16 cellular contexts compared by ENCODE assay signal in the genomic region with DNA sequence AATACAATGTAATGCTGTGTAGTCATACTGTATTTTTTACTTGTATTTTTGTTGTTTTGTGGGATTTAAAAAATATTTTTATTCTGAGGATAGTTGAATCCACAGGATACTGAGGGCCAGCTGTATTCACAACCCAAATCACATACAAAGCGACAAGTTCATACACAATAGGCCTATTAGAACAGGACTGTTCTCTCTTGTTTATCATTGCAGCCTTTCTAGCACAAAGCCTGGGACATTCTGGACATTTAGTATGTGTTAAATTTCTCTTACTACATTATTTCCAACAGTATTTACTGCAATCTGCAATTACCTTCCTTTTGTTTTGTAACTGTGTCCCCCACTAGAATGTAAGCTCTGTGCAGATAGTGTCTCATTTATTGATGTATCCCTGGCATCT.
DNase-seq lines count a peak whose midpoint lies in the region; ATAC-seq, FAIRE-seq and TF ChIP-seq lines count a peak whose summit lies in the region.
"Had no signal": no experiment of that assay in that cellular context is flagged by ENCODE, and none has a peak within 500 bp of the region (broad histone marks: within the 10 kb centered on the region; RNA-seq: fewer than 3 reads in every experiment).

No MANE protein-coding gene starts in this region.

- H3K27me3 Mint-ChIP-seq in GM23338 (ENCODE audit: insufficient read depth, low read depth, poor library complexity) (peaks cover 8% of the 10 kb centered on the region), mesothelial cell of epicardium (ENCODE audit: low read depth) (no peaks in the 10 kb centered on the region)

- SMC1A ChIA-PET in GM12878 (lab: Charles Lee; ENCODE audit: uncharacterized antibody, unreplicated experiment): interaction anchor here (0.8 to 1.5 kb wide), 10 partner anchors 52 to 834 kb away, joined by 3 to 4 read pairs (median 4); partner anchors contain the start of gene RTCA

- H3K27ac ChIP-seq in A673 (ENCODE audit: low read depth, low read length, poor library complexity, severe bottlenecking) (peak overlapping the region; percentile 12), GM23338 (ENCODE audit: low read depth) (no peak overlapping the region), GM12878 (ENCODE audit: control insufficient read depth, insufficient read depth) (no peak overlapping the region), lower lobe of right lung (no peak overlapping the region)
- H3K27ac ChIP-seq: skin epidermis had no signal

- H2AFZ ChIP-seq in GM23338 (no peak overlapping the region), GM12878 (ENCODE audit: control insufficient read depth, low read depth, low read length) (no peak overlapping the region)

- H3K27ac Mint-ChIP-seq in GM23338 (no peak overlapping the region), mesothelial cell of epicardium (peak overlapping the region; percentile 76)

- POLR2A ChIA-PET in A673 (lab: Charles Lee; ENCODE audit: low non-redundant PET) (no interaction called here), GM12878 (lab: Charles Lee) (interaction anchor here (1.0 kb wide), 1 partner anchor 13 kb away, joined by 5 read pairs; no protein-coding TSS in a partner anchor)

- no peak overlapping the region for H3K9ac ChIP-seq in GM12878 (ENCODE audit: control insufficient read depth, insufficient read depth, low read length)

- H3K36me3 Mint-ChIP-seq in GM23338 (ENCODE audit: low read depth) (peaks cover 8% of the 10 kb centered on the region), mesothelial cell of epicardium (no peaks in the 10 kb centered on the region)

- no TSS peak for BruUV-seq in A673 (replicated peaks; lab: Mats Ljungman, UMichigan)
- no TSS peak for BruUV-seq in GM12878 (replicated peaks; lab: Mats Ljungman, UMichigan)

- no peaks in the 10 kb centered on the region for H3F3A ChIP-seq in GM23338 (replicated peaks; ENCODE audit: low read depth)

- H3K4me3 ChIP-seq in A673 (ENCODE audit: low read depth, low read length, poor library complexity, severe bottlenecking) (no peak overlapping the region), GM23338 (no peak overlapping the region), GM12878 (peak overlapping the region; percentile 55; the same call in 1 of the 2 replicates), lower lobe of right lung (no peak overlapping the region)
- H3K4me3 ChIP-seq: skin epidermis had no signal

- H3K9me3 ChIP-seq in A673 (ENCODE audit: low read depth, low read length, poor library complexity, severe bottlenecking) (no peaks in the 10 kb centered on the region), GM12878 (replicated peaks; ENCODE audit: control insufficient read depth, insufficient read depth, low read length) (no peaks in the 10 kb centered on the region; the same call in 2 of the 3 replicates), lower lobe of right lung (no peaks in the 10 kb centered on the region)

- no peak for TF ChIP-seq POLR2A in GM12878 (IDR thresholded peaks at IDR 0.05; ENCODE audit: low read depth, low read length)

- H3K4me2 ChIP-seq in GM23338 (no peak overlapping the region), GM12878 (ENCODE audit: control insufficient read depth, insufficient read depth) (peak overlapping the region; percentile 99; the same call in 1 of the 2 replicates)

- in situ Hi-C loops in GM12878 (cut with MboI) (loop anchor here (5.0 kb wide), 1 partner anchor 228 kb away; no protein-coding TSS in a partner anchor), GM13976 (cut with MboI; ENCODE audit: low sequenced_read_pairs, unreplicated experiment) (loop anchor here (25.0 kb wide), 1 partner anchor 852 kb away; the partner anchor contains the start of genes EXTL2 and SLC30A7)

- H3K4me1 ChIP-seq in A673 (ENCODE audit: insufficient read depth, low read length, poor library complexity, severe bottlenecking) (peaks cover 11% of the 10 kb centered on the region), GM23338 (ENCODE audit: insufficient read depth) (peaks cover 12% of the 10 kb centered on the region), GM12878 (ENCODE audit: control insufficient read depth, insufficient read depth, low read length) (peaks cover 4% of the 10 kb centered on the region; the same call in 1 of the 2 replicates), lower lobe of right lung (peaks cover 26% of the 10 kb centered on the region)

- no peaks in the 10 kb centered on the region for H3K27me3 ChIP-seq in A673 (replicated peaks; ENCODE audit: insufficient read depth, low read depth, low read length, poor library complexity)
- no peaks in the 10 kb centered on the region for H3K27me3 ChIP-seq in GM23338 (ENCODE audit: insufficient read depth)
- no peaks in the 10 kb centered on the region for H3K27me3 ChIP-seq in GM12878 (replicated peaks in 1 of 2; ENCODE audit: control insufficient read depth in 2 of 2, insufficient read depth in 2 of 2, low read length in 1 of 2)
- no peaks in the 10 kb centered on the region for H3K27me3 ChIP-seq in lower lobe of right lung (ENCODE audit: low read depth)

- H3K9me3 Mint-ChIP-seq in GM23338 (no peaks in the 10 kb centered on the region), mesothelial cell of epicardium (no peaks in the 10 kb centered on the region)

- 95% methylated on average over 1 of the region's 1 CpG for WGBS in GM12878 (ENCODE audit: insufficient coverage, insufficient replicate concordance, low lambda C conversion rate, missing lambda C conversion rate)

- H3K36me3 ChIP-seq in A673 (ENCODE audit: insufficient read depth, low read length, poor library complexity, severe bottlenecking): no peaks in the 10 kb centered on the region
- H3K36me3 ChIP-seq in GM23338 (ENCODE audit: insufficient read depth): no peaks in the 10 kb centered on the region
- peaks cover 0 to 2% of the 10 kb centered on the region in 2 experiments; a peak in 1 of 4 replicates for H3K36me3 ChIP-seq in GM12878 (ENCODE audit: control insufficient read depth in 2 of 2, insufficient read depth in 2 of 2, low read length in 1 of 2)
- no peaks in the 10 kb centered on the region for H3K36me3 ChIP-seq in lower lobe of right lung

- RAD21 ChIA-PET in GM12878 (lab: Charles Lee; ENCODE audit: unreplicated experiment): interaction anchor here (1.0 to 1.8 kb wide), 3 partner anchors 10 to 424 kb away, joined by 3 to 8 read pairs (median 4); partner anchors contain the start of gene SLC35A3

- no peak for TF ChIP-seq EP300 in GM12878 (IDR thresholded peaks at IDR 0.05; ENCODE audit: borderline replicate concordance in 1 of 2, control insufficient read depth in 1 of 2, low read depth in 2 of 2, low read length in 2 of 2)

- H3K4me3 Mint-ChIP-seq in GM23338: peak overlapping the region; percentile 54; the same call in 2 of the 3 replicates
- H3K4me3 Mint-ChIP-seq in mesothelial cell of epicardium: peak overlapping the region; percentile 50

- DNase-seq in A673 (ENCODE audit: low spot score): no peak
- DNase-seq in GM23338 (ENCODE audit: low spot score): no peak
- no peak for DNase-seq in GM12878 (ENCODE audit: low read depth, low spot score)
- DNase-seq in mesothelial cell of epicardium (ENCODE audit: low spot score in 2 of 2, unreplicated experiment in 2 of 2): no peak
- DNase-seq in lower lobe of right lung: no peak
- DNase-seq in GM13976 (ENCODE audit: low spot score): no peak
- no peak for DNase-seq in posterior vena cava (ENCODE audit: low spot score)
- DNase-seq: activated CD4-positive, CD25-positive, alpha-beta regulatory T cell; cerebellar nuclear complex; foreskin melanocyte; MV-4-11; nucleus accumbens had no signal

- H3K4me1 Mint-ChIP-seq in GM23338 (peaks cover 21% of the 10 kb centered on the region), mesothelial cell of epicardium (peaks cover 35% of the 10 kb centered on the region)

- peaks cover 43% of the 10 kb centered on the region for H3K79me2 ChIP-seq in GM23338 (replicated peaks; ENCODE audit: insufficient read depth)
- peaks cover 52% of the 10 kb centered on the region for H3K79me2 ChIP-seq in GM12878 (ENCODE audit: control insufficient read depth, insufficient read depth, low read length)

- FAIRE-seq in GM12878 (lab: Jason Lieb, UNC): peak; percentile 31
- FAIRE-seq: D721Med, RCC 7860 had no signal

- intact Hi-C loops in A673 (cut with micrococcal nuclease; ENCODE audit: unreplicated experiment) (no loop called here), GM12878 (cut with micrococcal nuclease; ENCODE audit: unreplicated experiment) (loop anchor here (5.0 to 10.0 kb wide), 6 partner anchors 63 to 500 kb away; partner anchors contain the start of genes CDC14A, DBT, GPR88 and RTCA), lower lobe of right lung (cut with DNase I) (no loop called here), posterior vena cava (cut with DNase I) (no loop called here)

- CTCF ChIA-PET in A673 (lab: Charles Lee) (no interaction called here), GM12878 (lab: Yijun Ruan, JAX) (interaction anchor here (0.6 to 1.7 kb wide), 12 partner anchors 9 to 421 kb away, joined by 3 to 7 read pairs (median 4); no protein-coding TSS in a partner anchor)

- no peaks in the 10 kb centered on the region for H3K9me2 ChIP-seq in GM23338 (ENCODE audit: insufficient read depth)

- TF ChIP-seq CTCF in A673 (conservative IDR thresholded peaks at IDR 0.05; ENCODE audit: low read depth, low read length) (no peak), GM23338 (conservative IDR thresholded peaks at IDR 0.05; ENCODE audit: low read depth in 2 of 2) (no peak), GM12878 (IDR thresholded peaks at IDR 0.05 in 2 of 3, conservative IDR thresholded peaks at IDR 0.05 in 1 of 3; ENCODE audit: control insufficient read depth in 2 of 3, extremely low read depth in 1 of 3, insufficient read depth in 1 of 3, low read depth in 3 of 3, low read length in 3 of 3) (no peak), mesothelial cell of epicardium (IDR thresholded peaks at IDR 0.05; ENCODE audit: unreplicated experiment) (no peak), lower lobe of right lung (IDR thresholded peaks at IDR 0.05) (no peak), GM13976 (IDR thresholded peaks at IDR 0.05; ENCODE audit: borderline replicate concordance, control extremely low read depth, extremely low read depth, insufficient read depth, missing control alignments) (no peak)

- ATAC-seq in GM23338 (no peak), GM12878 (no peak), lower lobe of right lung (no peak), GM21381 (IDR thresholded peaks at IDR 0.05; ENCODE audit: unreplicated experiment) (no peak)

- H4K20me1 ChIP-seq in GM23338 (replicated peaks; ENCODE audit: insufficient read depth) (no peaks in the 10 kb centered on the region), GM12878 (ENCODE audit: control insufficient read depth, insufficient read depth) (no peaks in the 10 kb centered on the region)

- no peak for TF ChIP-seq RAD21 in GM12878 (IDR thresholded peaks at IDR 0.05; ENCODE audit: insufficient read depth, low read depth, low read length)

TF ChIP-seq in GM12878, 131 proteins besides CTCF, POLR2A, EP300 and RAD21 (continues in another document):
- TF ChIP-seq FOXK2 (IDR thresholded peaks at IDR 0.05): no peak
- TF ChIP-seq BCL11A (IDR thresholded peaks at IDR 0.05; ENCODE audit: low read depth, low read length): no peak
- TF ChIP-seq STAT1 (conservative IDR thresholded peaks at IDR 0.05): no peak
- TF ChIP-seq MEF2A (IDR thresholded peaks at IDR 0.05; ENCODE audit: insufficient read depth, low read depth, low read length): no peak
